Comparison of ENCODE assay signal across 21 cellular contexts in genomic region chr10:129913021-129913695, GRCh38. TPM values are rescaled to one million over a fixed set of nuclear protein-coding genes. Genes with fewer than 3 reads are reported as not detected.
DNase-seq lines count a peak whose midpoint lies in the region; ATAC-seq and TF ChIP-seq lines count a peak whose summit lies in the region.
"Had no signal": no experiment of that assay in that cellular context is flagged by ENCODE, and none has a peak within 500 bp of the region (broad histone marks: within the 10 kb centered on the region; RNA-seq: fewer than 3 reads in every experiment).

No MANE protein-coding gene starts in this region.

- H3K36me3 Mint-ChIP-seq in neural crest cell (ENCODE audit: low read depth), result no peaks in the 10 kb centered on the region
- H3K36me3 Mint-ChIP-seq: CD4-positive, alpha-beta memory T cell had no signal

- ATAC-seq in upper lobe of right lung (no peak), GM18873 (IDR thresholded peaks at IDR 0.05; ENCODE audit: low FRiP score, unreplicated experiment) (no peak)
- ATAC-seq: GM12878, HCT116 had no signal

- intact Hi-C loops in upper lobe of right lung (cut with DNase I), result no loop called here

- H3K9me3 ChIP-seq in upper lobe of right lung, result no peaks in the 10 kb centered on the region
- H3K9me3 ChIP-seq: BLaER1 treated with 17β-estradiol and CSF1 and Interleukin-3, amounts not matched to agents 10 nM and 100 nM; Caco-2 had no signal

- no peaks in the 10 kb centered on the region for H3K27me3 Mint-ChIP-seq in neural crest cell (ENCODE audit: low read depth)
- H3K27me3 Mint-ChIP-seq: CD4-positive, alpha-beta memory T cell had no signal

- H3K27me3 ChIP-seq in upper lobe of right lung, result no peaks in the 10 kb centered on the region
- H3K27me3 ChIP-seq: BLaER1 treated with 17β-estradiol and CSF1 and Interleukin-3, amounts not matched to agents 10 nM and 100 nM had no signal

- H3K4me1 Mint-ChIP-seq in neural crest cell, result peaks cover 18% of the 10 kb centered on the region
- H3K4me1 Mint-ChIP-seq: CD4-positive, alpha-beta memory T cell had no signal

- TF ChIP-seq CTCF in neural crest cell (conservative IDR thresholded peaks at IDR 0.05) (no peak), upper lobe of right lung (IDR thresholded peaks at IDR 0.05) (no peak)

- H3K4me3 ChIP-seq in upper lobe of right lung, result no peak overlapping the region
- H3K4me3 ChIP-seq: BLaER1 treated with 17β-estradiol and CSF1 and Interleukin-3, amounts not matched to agents 10 nM and 100 nM; GM12878 had no signal

- no peaks in the 10 kb centered on the region for H3K9me3 Mint-ChIP-seq in neural crest cell

- peak; percentile 27 for DNase-seq in activated effector memory CD4-positive, alpha-beta T cell treated with anti-CD3 and anti-CD28 coated beads, Interleukin-2, amount 50 U/mL, for 16 hours
- no peak for DNase-seq in activated effector memory CD4-positive, alpha-beta T cell treated with Interleukin-2 at 50 U/mL for 16 hours
- DNase-seq in left kidney (ENCODE audit: low read depth, low spot score) (peak; percentile 41), neural crest cell (ENCODE audit: low read depth, low spot score) (no peak), upper lobe of right lung (peak; percentile 22), MV-4-11 (lab: John Stamatoyannopoulos, UW) (no peak), GM19240 (ENCODE audit: insufficient read length, low spot score) (no peak)
- DNase-seq: Caco-2; CD4-positive, alpha-beta memory T cell; DND-41; IMR-90; NCI-H1694 treated with DMSO at 0.1 percent for 48 hours; NCI-H446; NCI-H526 treated with DMSO at 0.1 percent for 48 hours; Right ventricle myocardium superior had no signal

- no peaks in the 10 kb centered on the region for H3K36me3 ChIP-seq in upper lobe of right lung
- H3K36me3 ChIP-seq: BLaER1 treated with 17β-estradiol and CSF1 and Interleukin-3, amounts not matched to agents 10 nM and 100 nM had no signal

- H3K27ac ChIP-seq in upper lobe of right lung, result no peak overlapping the region
- H3K27ac ChIP-seq: 22Rv1; BLaER1 treated with 17β-estradiol and CSF1 and Interleukin-3, amounts not matched to agents 10 nM and 100 nM had no signal

- H3K4me1 ChIP-seq in upper lobe of right lung, result no peaks in the 10 kb centered on the region
- H3K4me1 ChIP-seq: Caco-2 had no signal

- peak overlapping the region; percentile 47 for H3K27ac Mint-ChIP-seq in neural crest cell (ENCODE audit: unreplicated experiment)
- H3K27ac Mint-ChIP-seq: CD4-positive, alpha-beta memory T cell had no signal

- H3K4me3 Mint-ChIP-seq in neural crest cell, result no peak overlapping the region
- H3K4me3 Mint-ChIP-seq: CD4-positive, alpha-beta memory T cell had no signal

RNA-seq across cellular contexts. Expression of gene EBF3, which starts 50.9 kb away (rescaled TPM):
- total RNA-seq in neural crest cell (11.2 and 11.6 TPM in 2 replicates), upper lobe of right lung (0.20 TPM)
- total RNA-seq: CD4-positive, alpha-beta memory T cell; GM12878; M059J had no signal

Comparison
In these comparisons a context has a peak if more than half of its experiments do, and no peak if none do; other contexts are left out.
1. DNase-seq: peak in activated effector memory CD4-positive, alpha-beta T cell treated with anti-CD3 and anti-CD28 coated beads, Interleukin-2, amount 50 U/mL, for 16 hours (single experiment), left kidney (single experiment) and upper lobe of right lung (single experiment); none in activated effector memory CD4-positive, alpha-beta T cell treated with Interleukin-2 at 50 U/mL for 16 hours (single experiment), neural crest cell (single experiment), MV-4-11 (single experiment) and GM19240 (single experiment).
2. RNA of gene EBF3, which starts 50.9 kb away (total RNA-seq): 11.2 to 11.6 TPM in neural crest cell; 0.20 TPM in upper lobe of right lung (single experiment); every median in the first group is over 10 times any median in the second.